In the genomic region with DNA sequence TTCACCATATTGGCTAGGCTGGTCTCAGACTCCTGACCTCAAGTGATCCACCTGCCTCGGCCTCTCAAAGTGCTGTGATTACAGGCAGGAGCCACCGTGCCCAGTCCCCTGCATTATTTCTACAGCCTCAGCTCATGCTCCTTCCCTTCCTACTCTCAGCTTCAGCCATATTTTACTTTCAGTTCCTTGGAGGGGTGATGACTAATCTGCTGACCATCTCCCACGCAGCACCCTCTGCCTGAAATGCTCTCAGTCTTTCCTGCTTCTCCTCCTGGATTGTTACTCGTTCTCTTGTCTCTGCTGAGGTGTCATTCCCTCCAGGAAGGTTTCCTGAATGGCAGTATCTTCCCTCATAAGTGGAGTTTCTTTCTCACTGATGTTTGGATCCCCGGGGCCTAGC, we compare ENCODE assay signal across 10 cellular contexts.
DNase-seq lines count a peak whose midpoint lies in the region; ATAC-seq, FAIRE-seq and TF ChIP-seq lines count a peak whose summit lies in the region.
"Had no signal": no experiment of that assay in that cellular context is flagged by ENCODE, and none has a peak within 500 bp of the region (broad histone marks: within the 10 kb centered on the region; RNA-seq: fewer than 3 reads in every experiment).

No MANE protein-coding gene starts in this region.

- H3K27me3 Mint-ChIP-seq in nephron progenitor cell (ENCODE audit: low read depth, poor library complexity), result no peaks in the 10 kb centered on the region

- no peak overlapping the region for H2AK9ac ChIP-seq in IMR-90 (replicated peaks; ENCODE audit: low read depth, low read length, poor library complexity)

- H3K36me3 ChIP-seq in IMR-90 (ENCODE audit: control insufficient read depth, insufficient read depth, low read length), result no peaks in the 10 kb centered on the region

- H3K36me3 Mint-ChIP-seq in nephron progenitor cell (ENCODE audit: low read depth), result no peaks in the 10 kb centered on the region
- H3K36me3 Mint-ChIP-seq: T-cell had no signal

- peak overlapping the region; percentile 89 for H4K91ac ChIP-seq in IMR-90 (ENCODE audit: insufficient read depth, low read depth, low read length)

- H3K4me3 ChIP-seq in IMR-90 (ENCODE audit: insufficient read depth, low read depth, low read length) (no peak overlapping the region), astrocyte of the spinal cord (ENCODE audit: low read depth, low read length) (no peak overlapping the region)

- H2BK15ac ChIP-seq in IMR-90 (ENCODE audit: low read depth, low read length), result peak overlapping the region; percentile 82; the same call in 2 of the 3 replicates

- no peak; the same call in 1 of the 2 replicates for TF ChIP-seq POLR2A in IMR-90 (IDR thresholded peaks at IDR 0.05; ENCODE audit: low read depth, low read length)

- no peak for FAIRE-seq in D721Med (lab: Jason Lieb, UNC)

- H4K20me1 ChIP-seq in IMR-90 (ENCODE audit: insufficient read depth, low read length), result no peaks in the 10 kb centered on the region

- no CpG with 5 or more reads among the region's 5 CpGs for WGBS in IMR-90 (ENCODE audit: extremely low coverage in 2 of 2, insufficient read length in 1 of 2), 2 experiments

- no peaks in the 10 kb centered on the region for H3K9me1 ChIP-seq in IMR-90 (ENCODE audit: insufficient read depth, low read length)

- H3K4me3 Mint-ChIP-seq in nephron progenitor cell, result no peak overlapping the region
- H3K4me3 Mint-ChIP-seq: T-cell had no signal

- DNase-seq in ELR (ENCODE audit: low read depth) (peak; percentile 83), IMR-90 (peak; percentile 81), astrocyte of the spinal cord (ENCODE audit: low read depth, low spot score) (peak; percentile 62), nephron progenitor cell (no peak), T-helper 1 cell (no peak), D721Med (ENCODE audit: insufficient read length, low spot score) (no peak)
- DNase-seq: KG1, T-cell had no signal

- peak overlapping the region; percentile 4; the same call in 1 of the 2 replicates for H3K9ac ChIP-seq in IMR-90 (ENCODE audit: low read depth, low read length)

- ATAC-seq in IMR-90 (ENCODE audit: low read depth) (peak; percentile 94), GM21717 (IDR thresholded peaks at IDR 0.05; ENCODE audit: unreplicated experiment) (no peak), GM18861 (IDR thresholded peaks at IDR 0.05; ENCODE audit: unreplicated experiment) (no peak)
- ATAC-seq: T-cell had no signal

- peak overlapping the region; percentile 68 for H4K5ac ChIP-seq in IMR-90 (ENCODE audit: low read depth, low read length)

- peaks cover 29% of the 10 kb centered on the region for H3K9me3 Mint-ChIP-seq in nephron progenitor cell
- H3K9me3 Mint-ChIP-seq: T-cell had no signal

- H2BK120ac ChIP-seq in IMR-90 (ENCODE audit: low read depth, low read length), result peak overlapping the region; percentile 98

- peak overlapping the region; percentile 21; the same call in 1 of the 2 replicates for H3K4me2 ChIP-seq in IMR-90 (ENCODE audit: low read depth, low read length)

- H3K27ac ChIP-seq in IMR-90 (ENCODE audit: insufficient read depth, low read length), result peak overlapping the region; percentile 10; the same call in 1 of the 2 replicates

- peak overlapping the region; percentile 57 to 91; a peak in 3 of 4 replicates for H4K8ac ChIP-seq in IMR-90 (ENCODE audit: low read depth in 2 of 2, low read length in 2 of 2)

- H2BK20ac ChIP-seq in IMR-90 (ENCODE audit: low read depth, low read length), result peak overlapping the region; percentile 92

- POLR2A ChIA-PET in IMR-90 (lab: Charles Lee; ENCODE audit: unreplicated experiment), result no interaction called here

- TF ChIP-seq RAD21 in IMR-90 (IDR thresholded peaks at IDR 0.05; ENCODE audit: low read length), result no peak

- in situ Hi-C loops in IMR-90 (cut with MboI; ENCODE audit: low sequenced_read_pairs) (no loop called here), astrocyte of the spinal cord (cut with HindIII; ENCODE audit: low sequenced_read_pairs) (no loop called here)

- TF ChIP-seq CTCF in IMR-90 (conservative IDR thresholded peaks at IDR 0.05; ENCODE audit: low read depth, low read length) (no peak), astrocyte of the spinal cord (IDR thresholded peaks at IDR 0.05; ENCODE audit: low read depth, low read length) (no peak), nephron progenitor cell (IDR thresholded peaks at IDR 0.05) (no peak), D721Med (IDR thresholded peaks at IDR 0.05; ENCODE audit: insufficient read depth, missing control alignments) (no peak)

- no peaks in the 10 kb centered on the region for H3K4me1 Mint-ChIP-seq in nephron progenitor cell
- H3K4me1 Mint-ChIP-seq: T-cell had no signal

- peak overlapping the region; percentile 85 for H3K23ac ChIP-seq in IMR-90 (ENCODE audit: low read depth, low read length)

- dilution Hi-C loops in IMR-90 (cut with HindIII; ENCODE audit: low sequenced_read_pairs, unreplicated experiment), result no loop called here

- H3K79me1 ChIP-seq in IMR-90 (ENCODE audit: low read depth in 1 of 2, low read length in 2 of 2), result no peaks in the 10 kb centered on the region

- peak overlapping the region; percentile 43; the same call in 1 of the 2 replicates for H3K56ac ChIP-seq in IMR-90 (ENCODE audit: extremely low read depth, insufficient read depth, low read length)

- peak overlapping the region; percentile 92 for H3K4ac ChIP-seq in IMR-90 (ENCODE audit: low read depth, low read length)

- peak overlapping the region; percentile 85 for H2BK5ac ChIP-seq in IMR-90 (ENCODE audit: low read depth, low read length, poor library complexity, severe bottlenecking)

- no peaks in the 10 kb centered on the region for H3K27me3 ChIP-seq in IMR-90 (ENCODE audit: control insufficient read depth, insufficient read depth, low read length)

- peak overlapping the region; percentile 23 for H3K27ac Mint-ChIP-seq in nephron progenitor cell
- H3K27ac Mint-ChIP-seq: T-cell had no signal

- H3K14ac ChIP-seq in IMR-90 (replicated peaks; ENCODE audit: low read depth, low read length), result peak overlapping the region; percentile 83; the same call in 1 of the 2 replicates

- peaks cover 3% of the 10 kb centered on the region for H3K4me1 ChIP-seq in IMR-90 (ENCODE audit: control insufficient read depth, insufficient read depth, low read length)

- H2AK5ac ChIP-seq in IMR-90 (ENCODE audit: low read depth, low read length), result no peak overlapping the region

- H2AFZ ChIP-seq in IMR-90 (replicated peaks; ENCODE audit: low read length, poor library complexity), result peak overlapping the region; percentile 84

- intact Hi-C loops in IMR-90 (cut with micrococcal nuclease), result no loop called here

- CTCF ChIA-PET in IMR-90 (lab: Yijun Ruan, JAX), result interaction anchor here (0.6 kb wide), 1 partner anchor 83 kb away, joined by 3 read pairs; no protein-coding TSS in a partner anchor

- BruUV-seq in IMR-90 (replicated peaks; lab: Mats Ljungman, UMichigan), result no TSS peak

- H3K18ac ChIP-seq in IMR-90 (ENCODE audit: low read depth, low read length), result peak overlapping the region; percentile 16

- H3K9me3 ChIP-seq in IMR-90 (ENCODE audit: control insufficient read depth, insufficient read depth, low read length), result no peaks in the 10 kb centered on the region

TF ChIP-seq in IMR-90, 13 proteins besides CTCF, POLR2A, EP300 and RAD21:
- TF ChIP-seq CHD1 (IDR thresholded peaks at IDR 0.05; ENCODE audit: low read depth, low read length) (no peak), NFE2L2 (IDR thresholded peaks at IDR 0.05; ENCODE audit: low read depth, low read length) (no peak), SMC3 (IDR thresholded peaks at IDR 0.05; ENCODE audit: low read depth, low read length) (no peak), CEBPB (IDR thresholded peaks at IDR 0.05; ENCODE audit: low read depth, low read length) (no peak), FOS (IDR thresholded peaks at IDR 0.05; ENCODE audit: low read depth, low read length) (peak; percentile 20; the same call in 1 of the 2 replicates), MAZ (IDR thresholded peaks at IDR 0.05; ENCODE audit: borderline replicate concordance, low read depth, low read length) (no peak), BHLHE40 (IDR thresholded peaks at IDR 0.05; ENCODE audit: low read depth, low read length) (no peak), MAFK (IDR thresholded peaks at IDR 0.05; ENCODE audit: low read depth, low read length) (peak; percentile 16; the same call in 1 of the 2 replicates), USF2 (IDR thresholded peaks at IDR 0.05; ENCODE audit: low read depth, low read length) (no peak)

Comparison
In these comparisons a context has a peak if more than half of its experiments do, and no peak if none do; other contexts are left out.
1. DNase-seq: peak in ELR (single experiment), IMR-90 (single experiment) and astrocyte of the spinal cord (single experiment); none in nephron progenitor cell (single experiment), T-helper 1 cell (0 of 5) and D721Med (single experiment).